Comparison of ENCODE assay signal across 8 cellular contexts in the genomic region with DNA sequence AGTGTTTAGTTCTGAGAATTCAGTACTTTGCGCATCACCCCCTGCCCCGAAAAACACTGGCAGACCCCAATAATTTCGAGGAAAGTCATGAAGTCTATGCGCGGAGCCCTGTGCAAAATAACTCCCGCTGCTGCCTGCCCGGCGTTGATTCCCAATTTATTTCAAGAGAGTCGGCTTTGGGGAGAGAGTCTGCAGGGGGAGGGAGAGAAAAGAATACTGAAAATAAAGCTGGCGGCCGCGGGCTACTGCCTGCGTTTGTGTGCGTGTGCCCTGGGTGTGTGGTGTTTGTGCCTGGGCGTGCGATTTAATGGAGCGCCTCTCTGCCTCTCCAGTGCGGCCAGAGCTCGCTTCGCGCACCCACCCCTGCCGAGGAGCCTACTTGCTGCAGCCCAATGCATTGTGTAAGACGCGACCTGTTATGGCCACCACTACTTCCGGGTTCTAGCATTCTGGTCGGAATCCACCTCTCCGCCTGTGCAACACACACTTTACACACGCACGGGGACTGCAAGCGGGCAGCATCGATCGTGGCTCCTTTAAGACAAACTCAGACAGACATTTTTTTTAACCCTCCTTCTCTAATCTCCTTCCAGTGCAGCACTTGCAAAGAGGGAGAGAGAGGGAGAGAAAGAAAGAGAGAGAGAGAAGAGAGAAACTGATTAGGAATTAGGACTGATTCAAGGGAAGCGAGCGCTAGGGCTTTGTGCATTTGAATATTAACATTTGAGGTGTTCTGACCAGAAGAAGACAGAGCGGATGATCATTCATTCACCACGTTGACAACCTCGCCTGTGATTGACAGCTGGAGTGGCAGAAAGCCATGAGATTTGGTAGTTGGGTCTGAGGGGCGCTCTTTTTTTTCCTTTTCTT. TPM values are rescaled to one million over a fixed set of nuclear protein-coding genes. Genes with fewer than 3 reads are reported as not detected.
DNase-seq lines count a peak whose midpoint lies in the region; ATAC-seq and TF ChIP-seq lines count a peak whose summit lies in the region.

Gene MEIS1, plus strand, starts transcription at position 447 of the 870 bp plus-strand sequence. CDS start 732 bp downstream, outside the sequence.

- H3K4me3 Mint-ChIP-seq in activated CD4-positive, alpha-beta T cell treated with anti-CD3 and anti-CD28 coated beads for 36 hours, result peak within 1 kb of the TSS; percentile 65

- POLR2A ChIA-PET in activated CD4-positive, alpha-beta T cell treated with anti-CD3 and anti-CD28 coated beads for 36 hours (lab: Charles Lee), result no interaction called here
- POLR2A ChIA-PET in SK-N-SH (lab: Yijun Ruan, JAX), result interaction anchor here (0.7 to 3.6 kb wide), 15 partner anchors 10 to 1596 kb away, joined by 3 to 27 read pairs (median 5); no protein-coding TSS in a partner anchor

- H3K9me3 ChIP-seq in SK-N-SH (no peaks in the 10 kb centered on the region), spleen (no peaks in the 10 kb centered on the region)

- TF ChIP-seq RAD21 in SK-N-SH (IDR thresholded peaks at IDR 0.05; ENCODE audit: low read length), result peak; percentile 22

- H3K9ac ChIP-seq in SK-N-SH, result peak within 1 kb of the TSS; percentile 90

- H3K4me3 ChIP-seq in HFF-Myc (replicated peaks; ENCODE audit: low read depth, low read length), result peak within 1 kb of the TSS; percentile 83
- H3K4me3 ChIP-seq in SK-N-SH (ENCODE audit: low read depth in 2 of 2, low read length in 1 of 2), result peak within 1 kb of the TSS; percentile 85 to 90
- H3K4me3 ChIP-seq in dorsolateral prefrontal cortex, result peak within 1 kb of the TSS; percentile 53 to 93 (median 77)
- H3K4me3 ChIP-seq in spleen, result peak within 1 kb of the TSS; percentile 55 to 82 (median 66)

- H3K36me3 Mint-ChIP-seq in activated CD4-positive, alpha-beta T cell treated with anti-CD3 and anti-CD28 coated beads for 36 hours (ENCODE audit: low read depth), result no peaks in the 10 kb centered on the region

- peaks cover 12% of the 10 kb centered on the region for H3F3A ChIP-seq in SK-N-SH (replicated peaks; ENCODE audit: insufficient read depth)

- no peaks in the 10 kb centered on the region for H3K9me2 ChIP-seq in SK-N-SH

- intact Hi-C loops in activated CD4-positive, alpha-beta T cell treated with anti-CD3 and anti-CD28 coated beads for 36 hours (cut with DNase I, micrococcal nuclease), result loop anchor here (2.0 to 5.0 kb wide), 2 partner anchors 142 to 148 kb away; no protein-coding TSS in a partner anchor
- intact Hi-C loops in dorsolateral prefrontal cortex (cut with DNase I), result loop anchor here (2.0 to 10.0 kb wide), 6 partner anchors 62 to 1600 kb away; partner anchors contain the start of gene SPRED2 (in 1 of the 2)
- intact Hi-C loops in spleen (cut with DNase I; ENCODE audit: low total_unique reads), result loop anchor here (5.0 kb wide), 1 partner anchor 137 kb away; no protein-coding TSS in a partner anchor

- H3K27ac Mint-ChIP-seq in activated CD4-positive, alpha-beta T cell treated with anti-CD3 and anti-CD28 coated beads for 36 hours, result no peak within 1 kb of the TSS

- peaks cover 3 to 13% of the 10 kb centered on the region in 2 experiments for H3K36me3 ChIP-seq in SK-N-SH (replicated peaks in 1 of 2; ENCODE audit: control insufficient read depth in 1 of 2, insufficient read depth in 2 of 2, low read length in 1 of 2)
- H3K36me3 ChIP-seq in spleen, result no peaks in the 10 kb centered on the region

- H3K27me3 ChIP-seq in SK-N-SH (ENCODE audit: insufficient read depth), result no peaks in the 10 kb centered on the region
- H3K27me3 ChIP-seq in dorsolateral prefrontal cortex, result peaks cover 0 to 37% (median 1%) of the 10 kb centered on the region in 45 donors
- H3K27me3 ChIP-seq in layer of hippocampus (ENCODE audit: control insufficient read depth, insufficient read depth, low read length), result peaks cover 5% of the 10 kb centered on the region
- H3K27me3 ChIP-seq in spleen (replicated peaks in 1 of 7), result peaks cover 0 to 100% (median 45%) of the 10 kb centered on the region in 7 donors

- peak; percentile 66 for DNase-seq in activated CD4-positive, alpha-beta T cell treated with anti-CD3 and anti-CD28 coated beads for 36 hours
- DNase-seq in activated CD4-positive, alpha-beta T cell treated with anti-CD3 and anti-CD28 coated beads, Interleukin-2, amount 50 U/mL, for 4 hours, result no peak
- peak; percentile 98 for DNase-seq in HFF-Myc (ENCODE audit: extremely low read depth, low read depth)
- peak; percentile 81 for DNase-seq in NCI-H1092 (lab: John Stamatoyannopoulos, UW)
- DNase-seq in SK-N-SH, result peak; percentile 88
- peak; percentile 80 to 95 (median 92) for DNase-seq in dorsolateral prefrontal cortex
- DNase-seq in spleen, result peak; percentile 90

- no peaks in the 10 kb centered on the region for H3K9me3 Mint-ChIP-seq in activated CD4-positive, alpha-beta T cell treated with anti-CD3 and anti-CD28 coated beads for 36 hours (ENCODE audit: low read depth)

- H3K27me3 Mint-ChIP-seq in activated CD4-positive, alpha-beta T cell treated with anti-CD3 and anti-CD28 coated beads for 36 hours, result peaks cover 75% of the 10 kb centered on the region

- TF ChIP-seq CTCF in HFF-Myc (IDR thresholded peaks at IDR 0.05; ENCODE audit: low read depth, low read length, missing control alignments) (no peak), SK-N-SH (IDR thresholded peaks at IDR 0.05) (peak; percentile 11; the same call in 1 of the 2 replicates), dorsolateral prefrontal cortex (IDR thresholded peaks at IDR 0.05 in 54 of 56, conservative IDR thresholded peaks at IDR 0.05 in 2 of 56; ENCODE audit: low read depth in 1 of 56, partially characterized antibody in 56 of 56) (peak in 15 of 56 donors; percentile 3 to 20 (median 11)), spleen (IDR thresholded peaks at IDR 0.05 in 8 of 11, conservative IDR thresholded peaks at IDR 0.05 in 3 of 11) (no peak)

- H4K20me1 ChIP-seq in SK-N-SH (ENCODE audit: insufficient read depth), result no peaks in the 10 kb centered on the region

- peak; percentile 78 for ATAC-seq in activated CD4-positive, alpha-beta T cell treated with anti-CD3 and anti-CD28 coated beads for 36 hours

- WGBS in SK-N-SH (ENCODE audit: low lambda C conversion rate), result 1% methylated on average over 38 of the region's 38 CpGs
- WGBS in spleen, 5 donors, result 0 to 1% (median 1%) methylated on average over 36 to 38 of the region's 38 CpGs

- peaks cover 0 to 20% of the 10 kb centered on the region in 2 experiments; a peak in 2 of 4 replicates for H3K4me1 ChIP-seq in SK-N-SH (ENCODE audit: control insufficient read depth in 1 of 2, insufficient read depth in 2 of 2, low read depth in 1 of 2, low read length in 1 of 2)
- H3K4me1 ChIP-seq in spleen, result peaks cover 0 to 84% (median 43%) of the 10 kb centered on the region in 6 donors

- peaks cover 47% of the 10 kb centered on the region for H3K79me2 ChIP-seq in SK-N-SH (ENCODE audit: insufficient read depth)

- CTCF ChIA-PET in activated CD4-positive, alpha-beta T cell treated with anti-CD3 and anti-CD28 coated beads for 36 hours (lab: Charles Lee), result interaction anchor here (0.6 to 1.2 kb wide), 3 partner anchors 11 to 142 kb away, joined by 3 to 6 read pairs (median 4); no protein-coding TSS in a partner anchor
- CTCF ChIA-PET in SK-N-SH (lab: Yijun Ruan, JAX), result interaction anchor here (1.0 to 3.4 kb wide), 17 partner anchors 10 to 1597 kb away, joined by 3 to 41 read pairs (median 4); no protein-coding TSS in a partner anchor

- peak in 1 of 2 experiments; percentile 5; a peak in 1 of 4 replicates for TF ChIP-seq EP300 in SK-N-SH (IDR thresholded peaks at IDR 0.05; ENCODE audit: borderline replicate concordance in 1 of 2, low read depth in 1 of 2, low read length in 1 of 2)

- H3K4me2 ChIP-seq in SK-N-SH, result peak within 1 kb of the TSS; percentile 94

- H3K27ac ChIP-seq in SK-N-SH (ENCODE audit: low read depth in 2 of 2, low read length in 1 of 2), result peak within 1 kb of the TSS; percentile 76 to 81
- peak within 1 kb of the TSS; percentile 51 to 97 (median 91) for H3K27ac ChIP-seq in dorsolateral prefrontal cortex
- H3K27ac ChIP-seq in layer of hippocampus (ENCODE audit: low read depth, low read length), result peak within 1 kb of the TSS; percentile 80
- peak within 1 kb of the TSS; percentile 63 to 90 (median 82) for H3K27ac ChIP-seq in spleen

- peaks cover 34% of the 10 kb centered on the region for H3K4me1 Mint-ChIP-seq in activated CD4-positive, alpha-beta T cell treated with anti-CD3 and anti-CD28 coated beads for 36 hours

- peak within 1 kb of the TSS; percentile 82 for H2AFZ ChIP-seq in SK-N-SH (ENCODE audit: low read depth)

- peak in 1 of 3 donors; percentile 87 for TF ChIP-seq POLR2A in spleen (IDR thresholded peaks at IDR 0.05)

TF ChIP-seq in SK-N-SH, 30 proteins besides CTCF, POLR2A, EP300 and RAD21 (continues in another document):
- peak; percentile 82 for TF ChIP-seq MXI1 (IDR thresholded peaks at IDR 0.05; ENCODE audit: low read depth, low read length)
- TF ChIP-seq SMC3 (IDR thresholded peaks at IDR 0.05; ENCODE audit: low read depth, low read length), result no peak
- TF ChIP-seq RCOR1 (IDR thresholded peaks at IDR 0.05; ENCODE audit: low read length), result no peak; the same call in 1 of the 2 replicates
- no peak for TF ChIP-seq USF2 (IDR thresholded peaks at IDR 0.05; ENCODE audit: borderline replicate concordance, low read depth, low read length)
- peak; percentile 92 for TF ChIP-seq POLR2AphosphoS5 (IDR thresholded peaks at IDR 0.05; ENCODE audit: low read depth, low read length)
- no peak for TF ChIP-seq EZH2phosphoT487 (IDR thresholded peaks at IDR 0.05; ENCODE audit: borderline replicate concordance, low read depth)

RNA-seq across cellular contexts. Expression of gene MEIS1, which starts in this region (rescaled TPM):
- not detected for total RNA-seq in activated CD4-positive, alpha-beta T cell treated with anti-CD3 and anti-CD28 coated beads for 36 hours
- polyA plus RNA-seq in SK-N-SH (2012; rRNA removed) (16.9 and 21.8 TPM in 2 replicates), spleen (10 to 100 TPM; 13.1 to 19.4 (median 14.1) TPM)
- 10.7 and 11.9 TPM in 2 replicates for polyA plus RNA-seq in SK-N-SH (2012; cell fraction: cytosol; rRNA removed)
- polyA plus RNA-seq in SK-N-SH (2012; cell fraction: nucleus; rRNA removed), result 30.1 and 60.1 TPM in 2 replicates
- total RNA-seq in dorsolateral prefrontal cortex (10 to 100 TPM in 112 of 120 experiments, 1 to 10 TPM in 8; 6.7 to 51.0 (median 18.0) TPM), spleen (10 to 100 TPM; 23.6 to 81.4 (median 44.1) TPM)

Comparison
In these comparisons a context has a peak if more than half of its experiments do, and no peak if none do; other contexts are left out.
1. RNA of gene MEIS1 (total RNA-seq): 23.6 to 81.4 TPM in spleen and 6.7 to 51.0 TPM in dorsolateral prefrontal cortex; not detected in activated CD4-positive, alpha-beta T cell treated with anti-CD3 and anti-CD28 coated beads for 36 hours; every median in the first group is over 4 times any median in the second.
2. Peak in DNase-seq and ATAC-seq in activated CD4-positive, alpha-beta T cell treated with anti-CD3 and anti-CD28 coated beads for 36 hours; RNA of the gene not detected or under 1 TPM.
3. DNase-seq: peak in HFF-Myc (single experiment), NCI-H1092 (single experiment), SK-N-SH (single experiment), dorsolateral prefrontal cortex (10 of 10) and spleen (single experiment); none in activated CD4-positive, alpha-beta T cell treated with anti-CD3 and anti-CD28 coated beads, Interleukin-2, amount 50 U/mL, for 4 hours (0 of 2).
4. Peak in every context shown above with its lines, with median percentiles within 50 percentile points of each other: H3K4me3 ChIP-seq and H3K27ac ChIP-seq.